Comparison of ENCODE assay signal across 8 cellular contexts in the genomic region with DNA sequence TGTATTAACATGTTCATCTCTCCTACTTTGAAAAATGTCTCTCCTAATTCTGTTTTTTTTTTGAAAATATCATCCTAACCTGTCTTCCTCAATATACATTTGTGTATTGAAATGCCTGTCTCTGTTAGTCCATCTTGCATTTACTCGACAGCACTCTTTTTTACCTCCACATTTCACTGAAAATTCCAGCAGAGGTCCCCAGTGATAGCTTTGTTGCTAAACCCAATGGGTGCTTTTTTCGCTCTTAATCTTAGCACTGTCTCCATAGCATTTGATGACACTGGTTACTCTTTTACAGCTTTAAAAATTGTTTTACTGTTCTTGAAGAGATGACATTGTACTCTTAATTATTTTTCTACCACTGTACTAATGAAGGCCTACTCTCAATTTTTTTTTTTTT. TPM values are rescaled to one million over a fixed set of nuclear protein-coding genes. Genes with fewer than 3 reads are reported as not detected.
DNase-seq lines count a peak whose midpoint lies in the region; ATAC-seq and TF ChIP-seq lines count a peak whose summit lies in the region.

No MANE protein-coding gene starts in this region.

- DNase-seq in SKM-1 treated with dmso at 0.1 percent for 144 hours (lab: John Stamatoyannopoulos, UW; ENCODE audit: unreplicated experiment): peak; percentile 28
- DNase-seq in SKM-1 (lab: John Stamatoyannopoulos, UW; ENCODE audit: unreplicated experiment): no peak
- peak; percentile 78 for DNase-seq in fibroblast of pulmonary artery (ENCODE audit: low read depth)
- peak; percentile 41 for DNase-seq in stromal cell of bone marrow (ENCODE audit: low read depth)
- DNase-seq in mesenteric fat pad (ENCODE audit: low spot score): no peak
- no peak for DNase-seq in esophagus squamous epithelium (lab: John Stamatoyannopoulos, UW)

- H3K4me1 ChIP-seq in OCI-LY1 (ENCODE audit: insufficient read depth, low read length, severe bottlenecking): peaks cover 8% of the 10 kb centered on the region
- peaks cover 0 to 48% (median 11%) of the 10 kb centered on the region in 3 donors for H3K4me1 ChIP-seq in esophagus squamous epithelium

- H2AFZ ChIP-seq in OCI-LY1 (ENCODE audit: low read length): no peak overlapping the region

- TF ChIP-seq CTCF in OCI-LY1 (IDR thresholded peaks at IDR 0.05; ENCODE audit: low read length): peak; percentile 55
- TF ChIP-seq CTCF in fibroblast of pulmonary artery (IDR thresholded peaks at IDR 0.05; ENCODE audit: low read length, missing control alignments): peak; percentile 70
- peak in 3 of 6 experiments; percentile 11 to 61 (median 34) for TF ChIP-seq CTCF in esophagus squamous epithelium (IDR thresholded peaks at IDR 0.05)

- ATAC-seq in GM21515 (IDR thresholded peaks at IDR 0.05; ENCODE audit: unreplicated experiment): no peak

- H4K20me1 ChIP-seq in OCI-LY1 (ENCODE audit: insufficient read depth, low read length): no peaks in the 10 kb centered on the region

- H3K36me3 ChIP-seq in OCI-LY1 (ENCODE audit: insufficient read depth, low read length): no peaks in the 10 kb centered on the region
- H3K36me3 ChIP-seq in esophagus squamous epithelium: no peaks in the 10 kb centered on the region

- H3F3A ChIP-seq in OCI-LY1 (ENCODE audit: insufficient read depth, low read length): no peaks in the 10 kb centered on the region

- no peak overlapping the region for H3K9ac ChIP-seq in OCI-LY1 (ENCODE audit: low read length)

- no peaks in the 10 kb centered on the region for H3K79me2 ChIP-seq in OCI-LY1 (ENCODE audit: insufficient read depth, low read length)

- no peak for TF ChIP-seq POLR2A in esophagus squamous epithelium (IDR thresholded peaks at IDR 0.05)

- H3K27ac ChIP-seq in OCI-LY1 (ENCODE audit: low read depth, low read length, poor library complexity, severe bottlenecking) (no peak overlapping the region), esophagus squamous epithelium (no peak overlapping the region)

- no peak overlapping the region for H3K4me2 ChIP-seq in OCI-LY1 (ENCODE audit: low read length)

- H3K27me3 ChIP-seq in OCI-LY1 (ENCODE audit: insufficient read depth, low read length): no peaks in the 10 kb centered on the region
- no peaks in the 10 kb centered on the region for H3K27me3 ChIP-seq in esophagus squamous epithelium

- H3K4me3 ChIP-seq in OCI-LY1 (ENCODE audit: low read depth, low read length, poor library complexity, severe bottlenecking) (no peak overlapping the region), fibroblast of pulmonary artery (replicated peaks; ENCODE audit: low read depth, low read length) (no peak overlapping the region), esophagus squamous epithelium (no peak overlapping the region)

- WGBS in esophagus squamous epithelium, 2 donors: 51 to 83% methylated on average over 2 of the region's 2 CpGs

- intact Hi-C loops in esophagus squamous epithelium (cut with DNase I): no loop called here

- H3K9me3 ChIP-seq in OCI-LY1 (ENCODE audit: low read length) (no peaks in the 10 kb centered on the region), esophagus squamous epithelium (no peaks in the 10 kb centered on the region)

- no peaks in the 10 kb centered on the region for H3K9me2 ChIP-seq in OCI-LY1 (ENCODE audit: low read depth, low read length)

RNA-seq across cellular contexts. Expression of a gene that starts 10.8 kb away (rescaled TPM):
- 51.6 TPM for total RNA-seq in mesenteric fat pad
- total RNA-seq in esophagus squamous epithelium: 10 to 100 TPM; 13.9 to 71.9 (median 37.4) TPM

Comparison
In these comparisons a context has a peak if more than half of its experiments do, and no peak if none do; other contexts are left out.
1. DNase-seq: peak in SKM-1 treated with dmso at 0.1 percent for 144 hours (single experiment), fibroblast of pulmonary artery (single experiment) and stromal cell of bone marrow (single experiment); none in SKM-1 (single experiment), mesenteric fat pad (single experiment) and esophagus squamous epithelium (single experiment).